ENCODE assay signal across 8 cellular contexts in the genomic region with DNA sequence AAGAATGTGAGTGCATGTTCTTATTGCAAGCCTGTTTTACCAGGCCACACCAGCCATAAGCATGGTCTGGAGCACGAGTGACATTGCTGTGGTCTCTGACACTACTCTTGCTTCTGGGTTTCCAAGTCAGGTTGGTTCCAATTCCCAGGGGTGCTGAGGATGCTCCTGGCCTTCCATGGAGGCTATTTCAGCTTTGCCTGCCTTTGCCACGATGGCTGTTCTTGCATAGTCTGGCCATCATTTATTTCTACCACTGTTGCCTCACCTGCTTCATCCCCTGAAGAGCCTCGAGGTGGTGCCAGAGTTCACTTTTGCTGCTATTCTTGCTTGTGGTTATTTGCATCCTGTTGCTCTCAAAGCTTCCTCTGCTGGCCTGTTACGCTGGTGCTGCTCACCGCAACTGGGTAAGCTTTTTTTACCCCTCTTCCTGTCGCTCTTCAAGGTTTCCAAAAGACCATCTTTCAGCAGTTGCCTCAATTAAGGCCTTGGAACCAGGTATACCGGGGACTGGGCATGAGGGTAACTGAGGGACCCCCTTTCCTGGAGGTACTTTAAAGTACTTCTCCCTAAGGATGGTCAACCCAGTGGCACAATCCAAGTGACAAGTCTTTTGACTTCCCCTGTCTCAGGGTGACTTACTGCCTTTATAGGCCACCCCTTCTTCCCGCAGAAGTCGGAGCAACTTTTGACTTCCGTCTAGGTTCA.
A peak's percentile ranks its signal among the peaks of the same experiment; 100 is the strongest.
DNase-seq lines count a peak whose midpoint lies in the region; ATAC-seq and TF ChIP-seq lines count a peak whose summit lies in the region.

No MANE protein-coding gene starts in this region.

- H4K20me1 ChIP-seq in neural progenitor cell (ENCODE audit: low read depth): no peaks in the 10 kb centered on the region

- H3K4me3 ChIP-seq in epithelial cell of esophagus (ENCODE audit: low read length) (no peak overlapping the region), neural progenitor cell (no peak overlapping the region), vagina (no peak overlapping the region)

- H3K27me3 ChIP-seq in neural progenitor cell (no peaks in the 10 kb centered on the region), vagina (no peaks in the 10 kb centered on the region)

- H3K9ac ChIP-seq in neural progenitor cell: no peak overlapping the region

- H3F3A ChIP-seq in neural progenitor cell (ENCODE audit: low read depth): no peaks in the 10 kb centered on the region

- H3K9me3 Mint-ChIP-seq in activated CD8-positive, alpha-beta T cell treated with anti-CD3 and anti-CD28 coated beads, Interleukin-2, amount 10 ng/mL, durations not matched to agents 7 days and 5 days (ENCODE audit: insufficient read depth): peaks cover 7% of the 10 kb centered on the region
- H3K9me3 Mint-ChIP-seq in neural progenitor cell: peaks cover 1% of the 10 kb centered on the region

- H3K9me3 ChIP-seq in neural progenitor cell (ENCODE audit: low read depth) (no peaks in the 10 kb centered on the region), vagina (no peaks in the 10 kb centered on the region)

- H2AFZ ChIP-seq in neural progenitor cell (replicated peaks): peak overlapping the region; percentile 80

- peak overlapping the region; percentile 75 for H3K4me3 Mint-ChIP-seq in activated CD8-positive, alpha-beta T cell treated with anti-CD3 and anti-CD28 coated beads, Interleukin-2, amount 10 ng/mL, durations not matched to agents 7 days and 5 days
- H3K4me3 Mint-ChIP-seq in neural progenitor cell: no peak overlapping the region

- TF ChIP-seq CTCF in epithelial cell of esophagus (IDR thresholded peaks at IDR 0.05; ENCODE audit: insufficient read depth, low read depth, low read length, missing control alignments): peak; percentile 88
- peak; percentile 78 for TF ChIP-seq CTCF in neural progenitor cell (IDR thresholded peaks at IDR 0.05)
- peak in 2 of 3 experiments; percentile 21 to 39 for TF ChIP-seq CTCF in vagina (IDR thresholded peaks at IDR 0.05)

- H3K36me3 ChIP-seq in neural progenitor cell (no peaks in the 10 kb centered on the region), vagina (peaks cover 0 to 10% of the 10 kb centered on the region in 2 donors)

- H3K27ac ChIP-seq in neural progenitor cell (no peak overlapping the region), vagina (no peak overlapping the region)

- H3K36me3 Mint-ChIP-seq in activated CD8-positive, alpha-beta T cell treated with anti-CD3 and anti-CD28 coated beads, Interleukin-2, amount 10 ng/mL, durations not matched to agents 7 days and 5 days (ENCODE audit: low read depth): peaks cover 50% of the 10 kb centered on the region
- H3K36me3 Mint-ChIP-seq in neural progenitor cell: no peaks in the 10 kb centered on the region

- H3K4me1 ChIP-seq in neural progenitor cell (no peaks in the 10 kb centered on the region), vagina (no peaks in the 10 kb centered on the region)

- H3K4me1 Mint-ChIP-seq in activated CD8-positive, alpha-beta T cell treated with anti-CD3 and anti-CD28 coated beads, Interleukin-2, amount 10 ng/mL, durations not matched to agents 7 days and 5 days (ENCODE audit: low read depth): peaks cover 65% of the 10 kb centered on the region
- no peaks in the 10 kb centered on the region for H3K4me1 Mint-ChIP-seq in neural progenitor cell

- intact Hi-C loops in vagina (cut with DNase I): no loop called here

- no peaks in the 10 kb centered on the region for H3K27me3 Mint-ChIP-seq in activated CD8-positive, alpha-beta T cell treated with anti-CD3 and anti-CD28 coated beads, Interleukin-2, amount 10 ng/mL, durations not matched to agents 7 days and 5 days (ENCODE audit: low read depth)
- H3K27me3 Mint-ChIP-seq in neural progenitor cell (ENCODE audit: insufficient read depth, low read depth): no peaks in the 10 kb centered on the region

- CTCF ChIA-PET in activated CD8-positive, alpha-beta T cell treated with anti-CD3 and anti-CD28 coated beads, Interleukin-2, amount 10 ng/mL, durations not matched to agents 7 days and 5 days (lab: Charles Lee): interaction anchor here (0.7 to 5.0 kb wide), 31 partner anchors 10 to 437 kb away, joined by 3 to 118 read pairs (median 5); a partner anchor contains a TSS

- POLR2A ChIA-PET in activated CD8-positive, alpha-beta T cell treated with anti-CD3 and anti-CD28 coated beads, Interleukin-2, amount 10 ng/mL, durations not matched to agents 7 days and 5 days (lab: Charles Lee): interaction anchor here (0.5 to 2.1 kb wide), 9 partner anchors 16 to 518 kb away, joined by 3 to 13 read pairs (median 3); a partner anchor contains a TSS

- H3K79me2 ChIP-seq in neural progenitor cell (ENCODE audit: low read depth): no peaks in the 10 kb centered on the region

- no peak overlapping the region for H3K4me2 ChIP-seq in neural progenitor cell

- peak overlapping the region; percentile 96 for H3K27ac Mint-ChIP-seq in activated CD8-positive, alpha-beta T cell treated with anti-CD3 and anti-CD28 coated beads, Interleukin-2, amount 10 ng/mL, durations not matched to agents 7 days and 5 days
- peak overlapping the region; percentile 11 for H3K27ac Mint-ChIP-seq in neural progenitor cell

- DNase-seq in AG08395 (ENCODE audit: low spot score) (peak; percentile 77), NCI-H460 (ENCODE audit: extremely low read depth, low read depth) (peak; percentile 25), epithelial cell of esophagus (ENCODE audit: low read depth) (peak; percentile 72), neural progenitor cell (ENCODE audit: low spot score) (peak; percentile 75), vagina (ENCODE audit: extremely low spot score in 2 of 2) (no peak)
- DNase-seq in activated CD8-positive, alpha-beta T cell treated with anti-CD3 and anti-CD28 coated beads, Interleukin-2, amount 10 ng/mL, durations not matched to agents 7 days and 5 days: peak; percentile 89

- ATAC-seq in GM18511 (IDR thresholded peaks at IDR 0.05; ENCODE audit: unreplicated experiment) (peak; percentile 100), HG02973 (IDR thresholded peaks at IDR 0.05; ENCODE audit: unreplicated experiment) (peak; percentile 100)
- ATAC-seq in activated CD8-positive, alpha-beta T cell treated with anti-CD3 and anti-CD28 coated beads, Interleukin-2, amount 10 ng/mL, durations not matched to agents 7 days and 5 days: peak; percentile 93

- no peak for TF ChIP-seq POLR2A in vagina (IDR thresholded peaks at IDR 0.05)

Comparison
In these comparisons a context has a peak if more than half of its experiments do, and no peak if none do; other contexts are left out.
1. DNase-seq: peak in AG08395 (single experiment), NCI-H460 (single experiment), activated CD8-positive, alpha-beta T cell treated with anti-CD3 and anti-CD28 coated beads, Interleukin-2, amount 10 ng/mL, durations not matched to agents 7 days and 5 days (single experiment), epithelial cell of esophagus (single experiment) and neural progenitor cell (single experiment); none in vagina (0 of 2).
2. CTCF ChIP-seq: peak in every context shown above with its lines; median percentile 88 in epithelial cell of esophagus; 78 in neural progenitor cell; 30 in vagina.
3. Peak in every context shown above with its lines, with median percentiles within 50 percentile points of each other: ATAC-seq.